In the genomic region with DNA sequence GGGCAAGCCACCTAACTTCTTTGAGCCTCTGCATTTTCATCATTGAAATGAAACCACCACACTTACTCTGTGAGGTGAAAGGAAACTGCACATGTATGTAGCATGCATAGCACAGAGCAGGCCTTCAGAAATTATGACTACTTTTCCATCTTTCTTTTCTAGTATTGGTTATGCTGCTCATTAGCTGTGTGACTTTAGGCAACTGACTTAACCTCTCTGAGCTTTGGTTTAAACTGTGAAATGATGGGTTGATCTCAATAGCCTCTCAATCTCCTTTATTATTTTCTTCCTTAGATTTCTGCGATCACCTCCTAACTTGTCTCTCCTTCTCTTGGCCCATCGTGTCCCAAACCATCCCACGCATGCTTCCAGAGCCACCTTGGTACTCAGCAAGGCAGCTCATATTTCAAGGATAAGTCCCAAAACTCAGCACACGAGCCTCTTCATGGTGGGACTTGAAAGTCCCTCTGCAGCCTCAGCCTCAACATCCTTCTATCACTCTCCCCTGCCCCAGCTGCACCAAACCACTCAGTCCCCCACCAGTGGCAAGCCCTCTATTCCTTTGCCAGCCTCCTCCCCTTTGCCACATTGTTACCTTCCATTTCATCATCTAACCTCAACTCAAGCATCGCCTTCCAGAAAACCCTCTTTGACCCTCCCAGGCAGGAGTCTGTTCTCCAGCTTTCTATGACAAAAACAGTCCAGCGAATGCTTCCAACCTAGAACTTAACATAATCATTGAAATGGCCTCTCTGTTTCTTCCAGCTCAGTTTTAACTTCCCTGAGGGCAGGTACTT, we compare ENCODE assay signal across 2 cellular contexts.
TF ChIP-seq lines count a peak whose summit lies in the region.

No MANE protein-coding gene starts in this region.

TF ChIP-seq in HepG2, 621 proteins besides CTCF, POLR2A, EP300 and RAD21:
- TF ChIP-seq, protein P1, sequence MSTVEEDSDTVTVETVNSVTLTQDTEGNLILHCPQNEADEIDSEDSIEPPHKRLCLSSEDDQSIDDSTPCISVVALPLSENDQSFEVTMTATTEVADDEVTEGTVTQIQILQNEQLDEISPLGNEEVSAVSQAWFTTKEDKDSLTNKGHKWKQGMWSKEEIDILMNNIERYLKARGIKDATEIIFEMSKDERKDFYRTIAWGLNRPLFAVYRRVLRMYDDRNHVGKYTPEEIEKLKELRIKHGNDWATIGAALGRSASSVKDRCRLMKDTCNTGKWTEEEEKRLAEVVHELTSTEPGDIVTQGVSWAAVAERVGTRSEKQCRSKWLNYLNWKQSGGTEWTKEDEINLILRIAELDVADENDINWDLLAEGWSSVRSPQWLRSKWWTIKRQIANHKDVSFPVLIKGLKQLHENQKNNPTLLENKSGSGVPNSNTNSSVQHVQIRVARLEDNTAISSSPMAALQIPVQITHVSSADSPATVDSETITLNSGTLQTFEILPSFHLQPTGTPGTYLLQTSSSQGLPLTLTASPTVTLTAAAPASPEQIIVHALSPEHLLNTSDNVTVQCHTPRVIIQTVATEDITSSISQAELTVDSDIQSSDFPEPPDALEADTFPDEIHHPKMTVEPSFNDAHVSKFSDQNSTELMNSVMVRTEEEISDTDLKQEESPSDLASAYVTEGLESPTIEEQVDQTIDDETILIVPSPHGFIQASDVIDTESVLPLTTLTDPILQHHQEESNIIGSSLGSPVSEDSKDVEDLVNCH (CRISPR knock-in tag; IDR thresholded peaks at IDR 0.05), result no peak
- TF ChIP-seq ZNF768 (CRISPR knock-in tag; IDR thresholded peaks at IDR 0.05), result peak; percentile 12; the same call in 1 of the 2 replicates

TF ChIP-seq in K562, 482 proteins besides CTCF, POLR2A, EP300 and RAD21:
- TF ChIP-seq BCOR (IDR thresholded peaks at IDR 0.05) (peak; percentile 55; the same call in 1 of the 2 replicates), ZC3H8 (IDR thresholded peaks at IDR 0.05) (no peak), ZFP36 (IDR thresholded peaks at IDR 0.05; ENCODE audit: low read depth, low read length, partially characterized antibody) (peak; percentile 80), RBM25 (IDR thresholded peaks at IDR 0.05; ENCODE audit: low read depth, low read length, severe bottlenecking) (peak; percentile 92)
